8 cellular contexts compared by ENCODE assay signal in the genomic region with DNA sequence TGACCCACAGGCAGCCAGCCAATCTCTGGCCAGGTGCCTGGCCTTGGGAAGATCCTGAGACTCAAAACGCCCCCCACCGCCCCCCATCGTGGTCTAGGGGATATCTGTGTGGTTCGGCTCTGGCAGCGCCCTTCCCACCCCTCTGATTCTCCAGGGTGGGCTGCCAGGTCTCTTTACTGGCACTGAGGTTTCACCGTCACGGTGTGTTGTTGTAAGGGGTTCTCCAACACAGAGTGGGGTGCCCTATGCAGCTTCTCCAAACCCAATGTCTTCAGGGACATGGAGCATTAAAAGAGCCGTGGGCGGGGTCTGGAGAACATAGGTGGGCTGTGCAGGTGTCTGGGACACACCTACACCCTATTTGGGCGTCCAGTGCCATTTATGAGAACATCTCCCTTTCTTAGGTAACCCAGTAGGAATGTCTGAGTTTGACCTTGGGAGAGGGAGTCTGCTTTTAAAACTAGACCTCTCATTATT. TPM values are rescaled to one million over a fixed set of nuclear protein-coding genes. Genes with fewer than 3 reads are reported as not detected.
DNase-seq lines count a peak whose midpoint lies in the region; ATAC-seq, FAIRE-seq and TF ChIP-seq lines count a peak whose summit lies in the region.

No MANE protein-coding gene starts in this region.

- no peak for FAIRE-seq in endothelial cell of umbilical vein (lab: Jason Lieb, UNC)

- H3K79me1 ChIP-seq in trophoblast cell (ENCODE audit: low read length), result peaks cover 33% of the 10 kb centered on the region

- H3K18ac ChIP-seq in trophoblast cell (ENCODE audit: low read length), result no peak overlapping the region

- H3K36me3 ChIP-seq in Caco-2 (ENCODE audit: control insufficient read depth, insufficient read depth, low read length) (no peaks in the 10 kb centered on the region; the same call in 1 of the 2 replicates), PC-9 (ENCODE audit: low read depth) (peaks cover 5% of the 10 kb centered on the region), endothelial cell of umbilical vein (ENCODE audit: control insufficient read depth in 2 of 2, extremely low read depth in 1 of 2, insufficient read depth in 2 of 2, low read length in 2 of 2) (no peaks in the 10 kb centered on the region), trophoblast cell (ENCODE audit: control insufficient read depth in 1 of 2, insufficient read depth in 2 of 2, low read length in 2 of 2) (peaks cover 0 to 3% of the 10 kb centered on the region in 2 experiments)

- H3K79me2 ChIP-seq in PC-9 (ENCODE audit: low read depth) (peaks cover 58% of the 10 kb centered on the region), endothelial cell of umbilical vein (ENCODE audit: control insufficient read depth, insufficient read depth, low read length) (peaks cover 36% of the 10 kb centered on the region), trophoblast cell (ENCODE audit: control insufficient read depth, insufficient read depth, low read length, poor library complexity) (peaks cover 22% of the 10 kb centered on the region)

- no TSS peak for BruUV-seq in Caco-2 (replicated peaks; lab: Mats Ljungman, UMichigan)
- BruUV-seq in PC-9 (replicated peaks; lab: Mats Ljungman, UMichigan), result no TSS peak
- TSS peak; percentile 29 for BruUV-seq in endothelial cell of umbilical vein (replicated peaks; lab: Mats Ljungman, UMichigan)

- no peak overlapping the region for H2BK5ac ChIP-seq in trophoblast cell (ENCODE audit: low read depth, low read length, poor library complexity)

- no peaks in the 10 kb centered on the region for H3K9me3 Mint-ChIP-seq in Caco-2 (ENCODE audit: unreplicated experiment)

- ATAC-seq in GM18517 (IDR thresholded peaks at IDR 0.05; ENCODE audit: unreplicated experiment), result no peak

- H4K20me1 ChIP-seq in PC-9 (ENCODE audit: insufficient read depth) (peaks cover 47% of the 10 kb centered on the region), endothelial cell of umbilical vein (replicated peaks; ENCODE audit: control insufficient read depth, extremely low read depth, insufficient read depth, low read length) (no peaks in the 10 kb centered on the region)

- peak overlapping the region; percentile 71 for H3K4me3 ChIP-seq in Caco-2 (ENCODE audit: low read depth, low read length)
- peak overlapping the region; percentile 64 for H3K4me3 ChIP-seq in PC-9
- peak overlapping the region; percentile 5 to 70 (median 54) for H3K4me3 ChIP-seq in endothelial cell of umbilical vein (replicated peaks in 1 of 3; ENCODE audit: insufficient read depth in 1 of 3, low read depth in 1 of 3, low read length in 3 of 3)
- peak overlapping the region; percentile 76 for H3K4me3 ChIP-seq in trophoblast cell (ENCODE audit: low read depth, low read length)

- no peak overlapping the region for H2AFZ ChIP-seq in PC-9
- H2AFZ ChIP-seq in endothelial cell of umbilical vein (ENCODE audit: low read depth, low read length), result no peak overlapping the region
- no peak overlapping the region for H2AFZ ChIP-seq in trophoblast cell (ENCODE audit: insufficient read depth, low read length, poor library complexity)

- H3K4me1 ChIP-seq in Caco-2 (peaks cover 47% of the 10 kb centered on the region), PC-9 (replicated peaks; ENCODE audit: insufficient read depth) (peaks cover 46% of the 10 kb centered on the region), endothelial cell of umbilical vein (ENCODE audit: control insufficient read depth, extremely low read depth, insufficient read depth, low read length) (peaks cover 45% of the 10 kb centered on the region), trophoblast cell (ENCODE audit: control insufficient read depth in 1 of 2, insufficient read depth in 2 of 2, low read length in 2 of 2) (peaks cover 45 to 54% of the 10 kb centered on the region in 2 experiments)

- peaks cover 11% of the 10 kb centered on the region for H3K4me1 Mint-ChIP-seq in Caco-2 (ENCODE audit: low read depth, unreplicated experiment)

- CTCF ChIA-PET in Caco-2 (lab: Charles Lee) (no interaction called here), PC-9 (lab: Charles Lee) (no interaction called here), endothelial cell of umbilical vein (lab: Charles Lee) (interaction anchor here (1.0 to 1.1 kb wide), 2 partner anchors 17 to 27 kb away, joined by 3 read pairs; no protein-coding TSS in a partner anchor)

- H3K4me2 ChIP-seq in PC-9, result peak overlapping the region; percentile 98
- H3K4me2 ChIP-seq in endothelial cell of umbilical vein (ENCODE audit: insufficient read depth, low read length), result peak overlapping the region; percentile 65
- peak overlapping the region; percentile 75 for H3K4me2 ChIP-seq in trophoblast cell (ENCODE audit: low read length)

- intact Hi-C loops in Caco-2 (cut with micrococcal nuclease; ENCODE audit: unreplicated experiment) (loop anchor here (1.0 kb wide), 1 partner anchor 25 kb away; no protein-coding TSS in a partner anchor), PC-9 (cut with micrococcal nuclease; ENCODE audit: unreplicated experiment) (loop anchor here (1.0 to 10.0 kb wide), 3 partner anchors 19 to 993 kb away; no protein-coding TSS in a partner anchor), endothelial cell of umbilical vein (cut with micrococcal nuclease) (loop anchor here (1.0 to 2.0 kb wide), 3 partner anchors 28 to 73 kb away; a partner anchor contains a TSS)

- DNase-seq in Caco-2 (no peak), PC-9 (peak in 1 of 2 experiments; percentile 57), endothelial cell of umbilical vein (ENCODE audit: low read depth, low spot score) (no peak), trophoblast cell (no peak), NCI-H446 treated with DMSO at 0.1 percent for 48 hours (lab: John Stamatoyannopoulos, UW) (no peak), NCI-H510A treated with DMSO at 0.1 percent for 48 hours (lab: John Stamatoyannopoulos, UW) (no peak), GM19238 (ENCODE audit: insufficient read length, low spot score) (no peak)

- peak overlapping the region; percentile 95 for H3K27ac Mint-ChIP-seq in Caco-2 (ENCODE audit: unreplicated experiment)

- POLR2A ChIA-PET in Caco-2 (lab: Charles Lee), result no interaction called here
- POLR2A ChIA-PET in PC-9 (lab: Charles Lee; ENCODE audit: unreplicated experiment), result interaction anchor here (0.6 to 1.0 kb wide), 3 partner anchors 24 to 822 kb away, joined by 5 to 17 read pairs (median 5); a partner anchor contains a TSS
- POLR2A ChIA-PET in endothelial cell of umbilical vein (lab: Charles Lee), result no interaction called here

- H3K27me3 Mint-ChIP-seq in Caco-2 (ENCODE audit: insufficient read depth, unreplicated experiment), result no peaks in the 10 kb centered on the region

- no peak overlapping the region for H3K14ac ChIP-seq in trophoblast cell (ENCODE audit: low read length)

- H2BK120ac ChIP-seq in trophoblast cell (ENCODE audit: insufficient read depth, low read length, poor library complexity), result no peak overlapping the region

- no CpG with 5 or more reads among the region's 10 CpGs for WGBS in trophoblast cell (ENCODE audit: extremely low coverage, insufficient coverage, insufficient read length)

- H3K9me3 ChIP-seq in Caco-2 (no peaks in the 10 kb centered on the region), PC-9 (ENCODE audit: insufficient read depth, low read depth) (no peaks in the 10 kb centered on the region), endothelial cell of umbilical vein (replicated peaks; ENCODE audit: control insufficient read depth, insufficient read depth, low read length) (no peaks in the 10 kb centered on the region), trophoblast cell (ENCODE audit: insufficient read depth, low read depth, low read length) (no peaks in the 10 kb centered on the region)

- peaks cover 40% of the 10 kb centered on the region for H3F3A ChIP-seq in PC-9 (ENCODE audit: insufficient read depth, low read depth)

- no peak for TF ChIP-seq POLR2A in endothelial cell of umbilical vein (IDR thresholded peaks at IDR 0.05; ENCODE audit: low read depth, low read length)

- H3K4me3 Mint-ChIP-seq in Caco-2 (ENCODE audit: unreplicated experiment), result peak overlapping the region; percentile 92

- H3K36me3 Mint-ChIP-seq in Caco-2 (ENCODE audit: insufficient read depth, unreplicated experiment), result peaks cover 31% of the 10 kb centered on the region

- no peak overlapping the region for H2BK12ac ChIP-seq in trophoblast cell (ENCODE audit: low read length)

- no peak overlapping the region for H4K91ac ChIP-seq in trophoblast cell (ENCODE audit: low read depth, low read length)

- H3K27me3 ChIP-seq in Caco-2 (replicated peaks; ENCODE audit: control insufficient read depth, insufficient read depth, low read length), result no peaks in the 10 kb centered on the region
- 0 out of 2 replicates have a peak, but pooled peaks cover 1% of the 10 kb centered on the region for H3K27me3 ChIP-seq in PC-9 (ENCODE audit: insufficient read depth, low read depth)
- H3K27me3 ChIP-seq in endothelial cell of umbilical vein (ENCODE audit: control insufficient read depth in 2 of 2, insufficient read depth in 2 of 2, low read length in 2 of 2), result peaks cover 0 to 1% of the 10 kb centered on the region in 2 experiments
- no peaks in the 10 kb centered on the region for H3K27me3 ChIP-seq in trophoblast cell (ENCODE audit: insufficient read depth, low read length)

- no peaks in the 10 kb centered on the region for H3K9me2 ChIP-seq in PC-9 (ENCODE audit: insufficient read depth)

- dilution Hi-C loops in endothelial cell of umbilical vein (cut with MboI; ENCODE audit: extremely low pct_ligation_motif_present, low sequenced_read_pairs), result no loop called here

- H3K9me1 ChIP-seq in endothelial cell of umbilical vein (replicated peaks; ENCODE audit: control insufficient read depth, extremely low read depth, insufficient read depth, low read length), result no peaks in the 10 kb centered on the region

- TF ChIP-seq CTCF in Caco-2 (IDR thresholded peaks at IDR 0.05; ENCODE audit: insufficient read depth in 1 of 2, low read depth in 1 of 2, low read length in 1 of 2, severe bottlenecking in 1 of 2, unreplicated experiment in 1 of 2) (no peak), PC-9 (conservative IDR thresholded peaks at IDR 0.05) (no peak), endothelial cell of umbilical vein (IDR thresholded peaks at IDR 0.05; ENCODE audit: extremely low read depth in 1 of 2, insufficient read depth in 1 of 2, low read depth in 1 of 2, low read length in 2 of 2) (no peak)

- no peak overlapping the region for H4K8ac ChIP-seq in trophoblast cell (ENCODE audit: low read depth, low read length)

- no peak overlapping the region for H4K12ac ChIP-seq in trophoblast cell (ENCODE audit: low read depth, low read length)

- H2AK5ac ChIP-seq in trophoblast cell (ENCODE audit: low read length), result no peak overlapping the region

- no peak overlapping the region for H3K23ac ChIP-seq in trophoblast cell (ENCODE audit: low read length)

- H3K9ac ChIP-seq in endothelial cell of umbilical vein (replicated peaks; ENCODE audit: extremely low read depth, insufficient read depth, low read length), result peak overlapping the region; percentile 89
- no peak overlapping the region for H3K9ac ChIP-seq in trophoblast cell (ENCODE audit: low read length)

- peak overlapping the region; percentile 81 for H3K4ac ChIP-seq in trophoblast cell (ENCODE audit: low read depth, low read length)

- H3K27ac ChIP-seq in PC-9 (peak overlapping the region; percentile 89), endothelial cell of umbilical vein (ENCODE audit: insufficient read depth, low read depth, low read length) (peak overlapping the region; percentile 97), trophoblast cell (ENCODE audit: low read depth, low read length) (peak overlapping the region; percentile 83)

RNA-seq across cellular contexts. Expression of a gene that starts 1.5 kb away (rescaled TPM):
- total RNA-seq in Caco-2 (2022), result 30.0 and 33.3 TPM in 2 replicates
- total RNA-seq in PC-9 (2021), result 43.1 and 70.8 TPM in 2 replicates
- 39.4 and 66.9 TPM in 2 replicates for total RNA-seq in endothelial cell of umbilical vein
- polyA plus RNA-seq in endothelial cell of umbilical vein, result 22.2 and 23.3 TPM in 2 replicates
- polyA plus RNA-seq in endothelial cell of umbilical vein (2011; cell fraction: cytosol; rRNA removed), result 10.8 and 13.7 TPM in 2 replicates
- 167 and 174 TPM in 2 replicates for polyA plus RNA-seq in endothelial cell of umbilical vein (2011; cell fraction: nucleus; rRNA removed)
- 16.7 and 23.2 TPM in 2 replicates for polyA plus RNA-seq in endothelial cell of umbilical vein (2012)
- 13.0 and 16.2 TPM in 2 replicates for polyA minus RNA-seq in endothelial cell of umbilical vein
- 27.5 TPM for polyA minus RNA-seq in endothelial cell of umbilical vein (2011; cell fraction: cytosol; rRNA and poly(A)+ RNA removed)
- polyA minus RNA-seq in endothelial cell of umbilical vein (2011; cell fraction: nucleus; rRNA and poly(A)+ RNA removed), result 25.4 and 68.6 TPM in 2 replicates
- polyA plus RNA-seq in trophoblast cell (2013), result 55.4 and 60.1 TPM in 2 replicates

RNA-seq across cellular contexts. Expression of a gene that starts 24.0 kb away (rescaled TPM):
- 16.5 and 22.0 TPM in 2 replicates for total RNA-seq in Caco-2 (2022)
- total RNA-seq in PC-9 (2021), result 21.4 TPM in 2 replicates
- total RNA-seq in endothelial cell of umbilical vein, result not detected in 2 replicates
- 0.41 and 0.48 TPM in 2 replicates for polyA plus RNA-seq in endothelial cell of umbilical vein
- polyA plus RNA-seq in endothelial cell of umbilical vein (2011; cell fraction: cytosol; rRNA removed), result 0.07 and 0.22 TPM in 2 replicates
- polyA plus RNA-seq in endothelial cell of umbilical vein (2011; cell fraction: nucleus; rRNA removed), result 0.25 and 0.66 TPM in 2 replicates
- polyA plus RNA-seq in endothelial cell of umbilical vein (2012), result 0.07 TPM in 2 replicates
- 0.15 TPM in 1 of 2 replicates, not detected in the other for polyA minus RNA-seq in endothelial cell of umbilical vein
- 21.1 TPM for polyA minus RNA-seq in endothelial cell of umbilical vein (2011; cell fraction: cytosol; rRNA and poly(A)+ RNA removed)
- polyA minus RNA-seq in endothelial cell of umbilical vein (2011; cell fraction: nucleus; rRNA and poly(A)+ RNA removed), result 0.48 and 0.91 TPM in 2 replicates
- 10.0 and 10.7 TPM in 2 replicates for polyA plus RNA-seq in trophoblast cell (2013)

RNA-seq across cellular contexts. Expression of a gene that starts 27.8 kb away (rescaled TPM):
- total RNA-seq in Caco-2 (2022) (122 and 124 TPM in 2 replicates), PC-9 (2021) (124 and 170 TPM in 2 replicates), endothelial cell of umbilical vein (114 and 116 TPM in 2 replicates)
- polyA plus RNA-seq in endothelial cell of umbilical vein, result 57.8 and 86.5 TPM in 2 replicates
- polyA plus RNA-seq in endothelial cell of umbilical vein (2011; cell fraction: cytosol; rRNA removed), result 25.1 and 38.8 TPM in 2 replicates
- polyA plus RNA-seq in endothelial cell of umbilical vein (2011; cell fraction: nucleus; rRNA removed), result 99.5 and 107 TPM in 2 replicates
- 48.4 and 56.9 TPM in 2 replicates for polyA plus RNA-seq in endothelial cell of umbilical vein (2012)
- polyA minus RNA-seq in endothelial cell of umbilical vein, result 39.2 and 47.6 TPM in 2 replicates
- polyA minus RNA-seq in endothelial cell of umbilical vein (2011; cell fraction: cytosol; rRNA and poly(A)+ RNA removed), result 50.1 TPM
- 38.4 and 74.9 TPM in 2 replicates for polyA minus RNA-seq in endothelial cell of umbilical vein (2011; cell fraction: nucleus; rRNA and poly(A)+ RNA removed)
- 35.4 and 39.0 TPM in 2 replicates for polyA plus RNA-seq in trophoblast cell (2013)

RNA-seq across cellular contexts. Expression of a gene that starts 37.8 kb away (rescaled TPM):
- 35.1 and 38.1 TPM in 2 replicates for total RNA-seq in Caco-2 (2022)
- 63.3 and 78.9 TPM in 2 replicates for total RNA-seq in PC-9 (2021)
- total RNA-seq in endothelial cell of umbilical vein, result 25.5 and 28.4 TPM in 2 replicates
- polyA plus RNA-seq in endothelial cell of umbilical vein, result 40.4 and 49.7 TPM in 2 replicates
- polyA plus RNA-seq in endothelial cell of umbilical vein (2011; cell fraction: cytosol; rRNA removed), result 48.3 and 57.1 TPM in 2 replicates
- polyA plus RNA-seq in endothelial cell of umbilical vein (2011; cell fraction: nucleus; rRNA removed), result 29.1 and 31.2 TPM in 2 replicates
- polyA plus RNA-seq in endothelial cell of umbilical vein (2012), result 18.9 and 27.6 TPM in 2 replicates
- 11.4 and 14.3 TPM in 2 replicates for polyA minus RNA-seq in endothelial cell of umbilical vein
- 39.1 TPM for polyA minus RNA-seq in endothelial cell of umbilical vein (2011; cell fraction: cytosol; rRNA and poly(A)+ RNA removed)
- 4.4 and 6.7 TPM in 2 replicates for polyA minus RNA-seq in endothelial cell of umbilical vein (2011; cell fraction: nucleus; rRNA and poly(A)+ RNA removed)
- polyA plus RNA-seq in trophoblast cell (2013), result 11.7 and 12.0 TPM in 2 replicates

Comparison
In these comparisons a context has a peak if more than half of its experiments do, and no peak if none do; other contexts are left out.
1. RNA of a gene that starts 24.0 kb away (total RNA-seq): 21.4 TPM in PC-9 and 16.5 to 22.0 TPM in Caco-2; not detected in endothelial cell of umbilical vein; every median in the first group is over 10 times any median in the second.
2. Peak in every context shown above with its lines, with median percentiles within 50 percentile points of each other: H3K4me3 ChIP-seq, H3K27ac ChIP-seq and H3K4me2 ChIP-seq.